In the genomic region with DNA sequence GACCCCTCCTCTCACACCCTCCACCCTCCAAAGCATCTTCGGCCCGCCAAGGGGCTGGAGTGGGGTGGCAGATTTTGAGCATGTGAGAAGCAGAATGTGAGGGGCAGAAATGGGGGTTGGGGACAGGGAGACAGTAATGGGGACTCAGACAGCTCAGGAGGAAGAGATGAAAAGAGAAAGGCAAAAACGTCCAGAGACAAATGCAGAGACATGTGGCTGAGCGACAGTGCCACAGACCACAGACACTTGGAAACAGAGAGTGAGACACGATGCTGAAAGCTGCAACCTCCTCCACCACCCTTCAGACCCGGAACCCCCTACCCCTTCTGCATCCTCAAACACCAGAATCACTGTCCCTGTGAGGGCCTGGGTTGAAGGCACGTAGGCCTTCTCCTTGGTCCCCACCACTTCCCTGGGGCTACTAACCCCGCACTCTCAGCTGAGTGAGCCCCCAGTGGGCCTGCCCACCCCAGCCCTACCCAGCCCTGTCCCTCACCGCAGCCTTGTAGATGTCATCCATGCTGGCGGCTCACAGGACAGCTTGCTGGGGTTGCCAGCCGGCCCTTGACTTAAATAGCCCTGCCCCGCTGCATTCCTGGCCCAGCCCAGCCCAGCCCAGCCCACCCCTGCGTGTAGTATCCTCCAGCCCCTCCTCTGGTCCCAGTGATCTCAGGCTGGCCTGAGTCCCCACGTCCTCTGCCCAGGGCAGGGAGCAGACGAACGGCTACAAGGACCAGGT, we compare ENCODE assay signal across 10 cellular contexts. TPM values are rescaled to one million over a fixed set of nuclear protein-coding genes. Genes with fewer than 3 reads are reported as not detected.
A peak's percentile ranks its signal among the peaks of the same experiment; 100 is the strongest.
DNase-seq lines count a peak whose midpoint lies in the region; ATAC-seq, FAIRE-seq and TF ChIP-seq lines count a peak whose summit lies in the region.
"Had no signal": no experiment of that assay in that cellular context is flagged by ENCODE, and none has a peak within 500 bp of the region (broad histone marks: within the 10 kb centered on the region; RNA-seq: fewer than 3 reads in every experiment).

TSS of gene TNNC1 (minus strand) at position 546 of the 739 bp plus-strand sequence. CDS start at position 520, 26 bp downstream.

- peaks cover 11% of the 10 kb centered on the region for H3K4me1 ChIP-seq in mucosa of descending colon (ENCODE audit: low read depth)

- intact Hi-C loops in activated naive CD4-positive, alpha-beta T cell treated with anti-CD3 and anti-CD28 coated beads for 36 hours (cut with micrococcal nuclease) = loop anchor here (2.0 kb wide), 2 partner anchors 231 to 299 kb away; partner anchors contain the start of genes PBRM1 and POC1A
- intact Hi-C loops in mucosa of descending colon (cut with DNase I, micrococcal nuclease) = no loop called here

- peaks cover 35% of the 10 kb centered on the region for H3K4me1 Mint-ChIP-seq in activated naive CD4-positive, alpha-beta T cell treated with anti-CD3 and anti-CD28 coated beads for 36 hours (ENCODE audit: low read depth)
- peaks cover 39% of the 10 kb centered on the region for H3K4me1 Mint-ChIP-seq in central memory CD8-positive, alpha-beta T cell
- peaks cover 52% of the 10 kb centered on the region for H3K4me1 Mint-ChIP-seq in mesothelial cell of epicardium

- CTCF ChIA-PET in activated naive CD4-positive, alpha-beta T cell treated with anti-CD3 and anti-CD28 coated beads for 36 hours (lab: Charles Lee) = interaction anchor here (0.6 to 1.4 kb wide), 4 partner anchors 7 to 222 kb away, joined by 3 to 6 read pairs (median 3); no protein-coding TSS in a partner anchor

- no peak for DNase-seq in activated naive CD4-positive, alpha-beta T cell treated with anti-CD3 and anti-CD28 coated beads for 36 hours
- DNase-seq in activated naive CD4-positive, alpha-beta T cell treated with anti-CD3 and anti-CD28 coated beads, Interleukin-2, amount 50 U/mL, for 16 hours = no peak
- DNase-seq in central memory CD8-positive, alpha-beta T cell (ENCODE audit: low spot score in 2 of 2) = no peak
- DNase-seq in mesothelial cell of epicardium (ENCODE audit: low spot score in 2 of 2, unreplicated experiment in 2 of 2) (no peak), urothelium cell line (ENCODE audit: low spot score) (peak; percentile 69), mucosa of descending colon (no peak), foreskin melanocyte (no peak), omental fat pad (ENCODE audit: low spot score) (no peak)
- DNase-seq: DMS153 had no signal

- no peaks in the 10 kb centered on the region for H3K9me3 ChIP-seq in mucosa of descending colon

- ATAC-seq in central memory CD8-positive, alpha-beta T cell (replicated peaks; ENCODE audit: extremely low read depth, poor library complexity, severe bottlenecking) = no peak
- ATAC-seq in mucosa of descending colon = no peak
- ATAC-seq in omental fat pad (ENCODE audit: low FRiP score) = no peak

- no peaks in the 10 kb centered on the region for H3K27me3 Mint-ChIP-seq in activated naive CD4-positive, alpha-beta T cell treated with anti-CD3 and anti-CD28 coated beads for 36 hours (ENCODE audit: low read depth)
- H3K27me3 Mint-ChIP-seq in central memory CD8-positive, alpha-beta T cell = no peaks in the 10 kb centered on the region
- H3K27me3 Mint-ChIP-seq in mesothelial cell of epicardium (ENCODE audit: low read depth) = no peaks in the 10 kb centered on the region

- no peaks in the 10 kb centered on the region for H3K9me3 Mint-ChIP-seq in activated naive CD4-positive, alpha-beta T cell treated with anti-CD3 and anti-CD28 coated beads for 36 hours
- H3K9me3 Mint-ChIP-seq in central memory CD8-positive, alpha-beta T cell = no peaks in the 10 kb centered on the region
- no peaks in the 10 kb centered on the region for H3K9me3 Mint-ChIP-seq in mesothelial cell of epicardium

- peak within 1 kb of the TSS; percentile 94 for H3K4me3 Mint-ChIP-seq in activated naive CD4-positive, alpha-beta T cell treated with anti-CD3 and anti-CD28 coated beads for 36 hours
- H3K4me3 Mint-ChIP-seq in central memory CD8-positive, alpha-beta T cell = peak within 1 kb of the TSS; percentile 90
- peak within 1 kb of the TSS; percentile 92 for H3K4me3 Mint-ChIP-seq in mesothelial cell of epicardium

- no peak within 1 kb of the TSS for H3K4me3 ChIP-seq in mucosa of descending colon

- H3K27ac Mint-ChIP-seq in activated naive CD4-positive, alpha-beta T cell treated with anti-CD3 and anti-CD28 coated beads for 36 hours = peak within 1 kb of the TSS; percentile 96
- H3K27ac Mint-ChIP-seq in central memory CD8-positive, alpha-beta T cell (ENCODE audit: low read depth) = peak within 1 kb of the TSS; percentile 96
- peak within 1 kb of the TSS; percentile 89 for H3K27ac Mint-ChIP-seq in mesothelial cell of epicardium

- TF ChIP-seq CTCF in mesothelial cell of epicardium (IDR thresholded peaks at IDR 0.05; ENCODE audit: unreplicated experiment) (no peak), mucosa of descending colon (IDR thresholded peaks at IDR 0.05) (no peak), omental fat pad (IDR thresholded peaks at IDR 0.05) (no peak)

- peaks cover 13% of the 10 kb centered on the region for H3K36me3 Mint-ChIP-seq in activated naive CD4-positive, alpha-beta T cell treated with anti-CD3 and anti-CD28 coated beads for 36 hours (ENCODE audit: low read depth)
- peaks cover 18% of the 10 kb centered on the region for H3K36me3 Mint-ChIP-seq in central memory CD8-positive, alpha-beta T cell (ENCODE audit: insufficient read depth)
- peaks cover 12% of the 10 kb centered on the region for H3K36me3 Mint-ChIP-seq in mesothelial cell of epicardium

- FAIRE-seq in urothelium cell line (lab: Jason Lieb, UNC) = peak; percentile 5

- H3K36me3 ChIP-seq in mucosa of descending colon (ENCODE audit: low read depth) = no peaks in the 10 kb centered on the region

RNA-seq across cellular contexts. Expression of gene TNNC1, which starts in this region (rescaled TPM):
- total RNA-seq in activated naive CD4-positive, alpha-beta T cell treated with anti-CD3 and anti-CD28 coated beads for 36 hours = 1 to 10 TPM; 7.2 to 7.6 TPM
- total RNA-seq in mesothelial cell of epicardium (4.0 to 5.2 TPM (median 4.6 TPM) in 3 replicates), mucosa of descending colon (1 to 10 TPM in 2 of 3 donors, under 1 TPM in 1; 0.60 to 6.3 (median 2.5) TPM), omental fat pad (1 to 10 TPM in 2 of 4 donors, not detected in 2; 2.4 to 2.5 TPM)
- total RNA-seq: glomerular endothelial cell had no signal
